Comparison of ENCODE assay signal across 29 cellular contexts in genomic region chr1:240294566-240294965, GRCh38.
DNase-seq lines count a peak whose midpoint lies in the region; ATAC-seq and TF ChIP-seq lines count a peak whose summit lies in the region.
"Had no signal": no experiment of that assay in that cellular context is flagged by ENCODE, and none has a peak within 500 bp of the region (broad histone marks: within the 10 kb centered on the region; RNA-seq: fewer than 3 reads in every experiment).

No MANE protein-coding gene starts in this region.

- ATAC-seq in GM19035 (IDR thresholded peaks at IDR 0.05; ENCODE audit: unreplicated experiment) (no peak), body of pancreas (no peak), natural killer cell (no peak)
- ATAC-seq: activated CD4-positive, CD25-positive, alpha-beta regulatory T cell treated with anti-CD3 and anti-CD28 coated beads, Interleukin-2, amount 50 U/mL, for 24 hours; foreskin keratinocyte; HCT116; heart right ventricle; psoas muscle had no signal

- DNase-seq in ELF-1 (ENCODE audit: low read depth, low spot score) (peak; percentile 6), NT2/D1 (ENCODE audit: low read depth, low spot score) (peak; percentile 13), fibroblast of lung (ENCODE audit: low read depth in 2 of 2) (peak in 1 of 2 donors; percentile 47), nephron progenitor cell (peak; percentile 3), body of pancreas (no peak), natural killer cell (no peak)
- no peak for DNase-seq in activated CD4-positive, alpha-beta T cell treated with anti-CD3 and anti-CD28 coated beads for 48 hours
- DNase-seq: activated CD4-positive, alpha-beta memory T cell treated with anti-CD3 and anti-CD28 coated beads, Interleukin-2, amount 10 ng/mL, durations not matched to agents 7 days and 5 days; activated naive CD8-positive, alpha-beta T cell treated with anti-CD3 and anti-CD28 coated beads for 36 hours; BE2C; DMS53; effector CD4-positive, alpha-beta T cell; erythroblast; foreskin keratinocyte; GDM1; heart right ventricle; islet precursor cell; NCI-H1105 treated with DMSO at 0.1 percent for 48 hours; NCI-H2107; NCI-H510A treated with DMSO at 0.1 percent for 48 hours; NK-92 treated with Interleukin-12 subunit alpha and Interleukin-12 subunit beta, amount 100 ng/mL, for 24 hours; psoas muscle; small intestine; stimulated activated CD4-positive, alpha-beta T cell treated with anti-CD3 and anti-CD28 coated beads, Interleukin-1b, Interleukin-23, amount 100 ng/mL, for 48 hours; upper lobe of left lung had no signal

- no peak overlapping the region for H3K4me3 Mint-ChIP-seq in nephron progenitor cell
- H3K4me3 Mint-ChIP-seq in natural killer cell = no peak overlapping the region
- H3K4me3 Mint-ChIP-seq: activated CD4-positive, alpha-beta memory T cell treated with anti-CD3 and anti-CD28 coated beads, Interleukin-2, amount 10 ng/mL, durations not matched to agents 7 days and 5 days; activated naive CD8-positive, alpha-beta T cell treated with anti-CD3 and anti-CD28 coated beads for 36 hours had no signal

- intact Hi-C loops in body of pancreas (cut with DNase I) (no loop called here), natural killer cell (cut with micrococcal nuclease) (no loop called here)

- H3K79me2 ChIP-seq in fibroblast of lung (ENCODE audit: control insufficient read depth, insufficient read depth, low read length) = no peaks in the 10 kb centered on the region

- no peak overlapping the region for H3K4me3 ChIP-seq in NT2/D1 (ENCODE audit: insufficient read length, low read depth)
- H3K4me3 ChIP-seq in fibroblast of lung (replicated peaks in 1 of 4; ENCODE audit: control extremely low read depth in 1 of 4, insufficient read depth in 1 of 4, low read depth in 3 of 4, low read length in 4 of 4) = no peak overlapping the region
- no peak overlapping the region for H3K4me3 ChIP-seq in body of pancreas
- H3K4me3 ChIP-seq: ascending aorta, heart right ventricle, psoas muscle, upper lobe of left lung had no signal

- H3K27ac Mint-ChIP-seq in nephron progenitor cell (no peak overlapping the region), natural killer cell (no peak overlapping the region)
- H3K27ac Mint-ChIP-seq: activated naive CD8-positive, alpha-beta T cell treated with anti-CD3 and anti-CD28 coated beads for 36 hours had no signal

- no peaks in the 10 kb centered on the region for H3K4me1 ChIP-seq in NT2/D1 (ENCODE audit: insufficient read depth, insufficient read length)
- peaks cover 6% of the 10 kb centered on the region for H3K4me1 ChIP-seq in fibroblast of lung (ENCODE audit: control insufficient read depth, extremely low read depth, insufficient read depth, low read length)
- no peaks in the 10 kb centered on the region for H3K4me1 ChIP-seq in body of pancreas
- H3K4me1 ChIP-seq: ascending aorta, BE2C, foreskin keratinocyte, heart right ventricle, psoas muscle, upper lobe of left lung had no signal

- no peaks in the 10 kb centered on the region for H3K27me3 ChIP-seq in NT2/D1 (ENCODE audit: insufficient read depth, insufficient read length)
- H3K27me3 ChIP-seq in fibroblast of lung (ENCODE audit: control insufficient read depth, insufficient read depth, low read length) = no peaks in the 10 kb centered on the region
- no peaks in the 10 kb centered on the region for H3K27me3 ChIP-seq in body of pancreas
- H3K27me3 ChIP-seq: ascending aorta, BE2C, foreskin keratinocyte, heart right ventricle, upper lobe of left lung had no signal

- no peaks in the 10 kb centered on the region for H4K20me1 ChIP-seq in fibroblast of lung (ENCODE audit: control insufficient read depth, extremely low read depth, insufficient read depth, low read length)

- WGBS in body of pancreas, 2 donors = 18 to 25% methylated on average over 3 of the region's 3 CpGs

- H2AFZ ChIP-seq in fibroblast of lung (ENCODE audit: low read length) = no peak overlapping the region

- peak overlapping the region; percentile 8 for H3K4me2 ChIP-seq in fibroblast of lung (ENCODE audit: extremely low read depth, insufficient read depth, low read length)

- TF ChIP-seq POLR2A in body of pancreas (IDR thresholded peaks at IDR 0.05) = no peak

- H3K4me1 Mint-ChIP-seq in nephron progenitor cell (no peaks in the 10 kb centered on the region), natural killer cell (no peaks in the 10 kb centered on the region)
- H3K4me1 Mint-ChIP-seq: activated CD4-positive, alpha-beta memory T cell treated with anti-CD3 and anti-CD28 coated beads, Interleukin-2, amount 10 ng/mL, durations not matched to agents 7 days and 5 days; activated naive CD8-positive, alpha-beta T cell treated with anti-CD3 and anti-CD28 coated beads for 36 hours had no signal

- H3K9ac ChIP-seq in NT2/D1 (ENCODE audit: insufficient read length, low read depth) (no peak overlapping the region), fibroblast of lung (ENCODE audit: insufficient read depth, low read length) (no peak overlapping the region)

- no peaks in the 10 kb centered on the region for H3K36me3 ChIP-seq in NT2/D1 (ENCODE audit: insufficient read depth, insufficient read length, low read length)
- H3K36me3 ChIP-seq in fibroblast of lung (ENCODE audit: control insufficient read depth, insufficient read depth, low read length) = no peaks in the 10 kb centered on the region
- no peaks in the 10 kb centered on the region for H3K36me3 ChIP-seq in body of pancreas (replicated peaks in 1 of 2; ENCODE audit: insufficient read depth in 1 of 2, low read depth in 2 of 2)
- H3K36me3 ChIP-seq: ascending aorta, BE2C, heart right ventricle, upper lobe of left lung had no signal

- no peaks in the 10 kb centered on the region for H3K9me3 Mint-ChIP-seq in nephron progenitor cell
- H3K9me3 Mint-ChIP-seq in natural killer cell = peaks cover 2 to 4% of the 10 kb centered on the region in 2 donors

- H3K27ac ChIP-seq in fibroblast of lung (ENCODE audit: insufficient read depth, low read length) (no peak overlapping the region), body of pancreas (no peak overlapping the region)
- H3K27ac ChIP-seq: ascending aorta, foreskin keratinocyte, heart right ventricle, psoas muscle, upper lobe of left lung had no signal

- H3K9me3 ChIP-seq in NT2/D1 (ENCODE audit: insufficient read depth, low read length) (no peaks in the 10 kb centered on the region), fibroblast of lung (ENCODE audit: control insufficient read depth, insufficient read depth, low read depth, low read length) (no peaks in the 10 kb centered on the region), body of pancreas (no peaks in the 10 kb centered on the region)
- H3K9me3 ChIP-seq: ascending aorta, BE2C, psoas muscle, upper lobe of left lung had no signal

- H3K27me3 Mint-ChIP-seq in nephron progenitor cell (ENCODE audit: low read depth, poor library complexity) = no peaks in the 10 kb centered on the region
- H3K27me3 Mint-ChIP-seq in natural killer cell (ENCODE audit: low read depth in 2 of 2) = no peaks in the 10 kb centered on the region
- H3K27me3 Mint-ChIP-seq: activated CD4-positive, alpha-beta memory T cell treated with anti-CD3 and anti-CD28 coated beads, Interleukin-2, amount 10 ng/mL, durations not matched to agents 7 days and 5 days; activated naive CD8-positive, alpha-beta T cell treated with anti-CD3 and anti-CD28 coated beads for 36 hours had no signal

- TF ChIP-seq CTCF in fibroblast of lung (conservative IDR thresholded peaks at IDR 0.05 in 1 of 2, IDR thresholded peaks at IDR 0.05 in 1 of 2; ENCODE audit: low read depth in 1 of 2, low read length in 2 of 2) (peak in 1 of 2 donors; percentile 28), nephron progenitor cell (IDR thresholded peaks at IDR 0.05) (no peak), body of pancreas (IDR thresholded peaks at IDR 0.05) (no peak), natural killer cell (IDR thresholded peaks at IDR 0.05) (no peak)

- H3K36me3 Mint-ChIP-seq in nephron progenitor cell (ENCODE audit: low read depth) (no peaks in the 10 kb centered on the region), natural killer cell (no peaks in the 10 kb centered on the region)
- H3K36me3 Mint-ChIP-seq: activated naive CD8-positive, alpha-beta T cell treated with anti-CD3 and anti-CD28 coated beads for 36 hours had no signal

Comparison
In these comparisons a context has a peak if more than half of its experiments do, and no peak if none do; other contexts are left out.
1. DNase-seq: peak in ELF-1 (single experiment), NT2/D1 (single experiment) and nephron progenitor cell (single experiment); none in activated CD4-positive, alpha-beta T cell treated with anti-CD3 and anti-CD28 coated beads for 48 hours (single experiment), body of pancreas (0 of 4) and natural killer cell (single experiment).